ENCODE assay signal across 11 cellular contexts in genomic region chr11:39365809-39366436, GRCh38.
DNase-seq lines count a peak whose midpoint lies in the region; ATAC-seq, FAIRE-seq and TF ChIP-seq lines count a peak whose summit lies in the region.
"Had no signal": no experiment of that assay in that cellular context is flagged by ENCODE, and none has a peak within 500 bp of the region (broad histone marks: within the 10 kb centered on the region; RNA-seq: fewer than 3 reads in every experiment).

No MANE protein-coding gene starts in this region.

- 8 to 16% methylated on average over 2 of the region's 2 CpGs for WGBS in GM23248 (ENCODE audit: low coverage in 1 of 2, low lambda C conversion rate in 2 of 2, missing lambda C conversion rate in 2 of 2), 2 experiments
- 58 to 73% methylated on average over 2 of the region's 2 CpGs for WGBS in pancreas, 2 donors
- 73 to 74% methylated on average over 2 of the region's 2 CpGs for WGBS in upper lobe of left lung, 2 donors

- no peaks in the 10 kb centered on the region for H4K20me1 ChIP-seq in GM23248 (ENCODE audit: insufficient read depth)

- no peak overlapping the region for H2AFZ ChIP-seq in GM23248

- no peaks in the 10 kb centered on the region for H3K36me3 Mint-ChIP-seq in chondrocyte (ENCODE audit: low read depth)
- H3K36me3 Mint-ChIP-seq: naive B cell had no signal

- TF ChIP-seq CTCF in chondrocyte (IDR thresholded peaks at IDR 0.05) (peak; percentile 78), pancreas (IDR thresholded peaks at IDR 0.05) (no peak), upper lobe of left lung (IDR thresholded peaks at IDR 0.05) (no peak)

- no peaks in the 10 kb centered on the region for H3K4me1 ChIP-seq in GM23248 (ENCODE audit: insufficient read depth)
- H3K4me1 ChIP-seq in pancreas, result no peaks in the 10 kb centered on the region
- H3K4me1 ChIP-seq in upper lobe of left lung, result no peaks in the 10 kb centered on the region
- H3K4me1 ChIP-seq: SJCRH30 had no signal

- no peaks in the 10 kb centered on the region for H3F3A ChIP-seq in GM23248 (ENCODE audit: insufficient read depth)

- intact Hi-C loops in pancreas (cut with DNase I), result no loop called here

- in situ Hi-C loops in GM23248 (cut with MboI), result no loop called here

- H3K9me2 ChIP-seq in GM23248 (ENCODE audit: insufficient read depth), result no peaks in the 10 kb centered on the region

- no peak overlapping the region for H3K27ac ChIP-seq in GM23248
- H3K27ac ChIP-seq in pancreas, result no peak overlapping the region
- H3K27ac ChIP-seq in upper lobe of left lung, result no peak overlapping the region
- H3K27ac ChIP-seq: SJCRH30 had no signal

- FAIRE-seq in pancreas (lab: Jason Lieb, UNC) (no peak), GM12891 (lab: Jason Lieb, UNC) (no peak)
- FAIRE-seq: K562 had no signal

- no peaks in the 10 kb centered on the region for H3K9me3 Mint-ChIP-seq in chondrocyte (ENCODE audit: low read depth)
- H3K9me3 Mint-ChIP-seq: naive B cell had no signal

- H3K27ac Mint-ChIP-seq in chondrocyte (ENCODE audit: unreplicated experiment), result no peak overlapping the region
- H3K27ac Mint-ChIP-seq: naive B cell had no signal

- H3K4me3 ChIP-seq in GM23248, result no peak overlapping the region
- H3K4me3 ChIP-seq in pancreas, result no peak overlapping the region
- no peak overlapping the region for H3K4me3 ChIP-seq in upper lobe of left lung
- H3K4me3 ChIP-seq: K562, SJCRH30 had no signal

- H3K79me2 ChIP-seq in GM23248 (ENCODE audit: insufficient read depth), result no peaks in the 10 kb centered on the region

- peak in 3 of 4 donors; percentile 45 to 64 (median 50) for ATAC-seq in pancreas
- ATAC-seq in upper lobe of left lung (ENCODE audit: low FRiP score in 2 of 2), result no peak
- ATAC-seq: esophagus mucosa, K562 had no signal

- H3K9me3 ChIP-seq in GM23248 (ENCODE audit: low read depth) (no peaks in the 10 kb centered on the region), pancreas (no peaks in the 10 kb centered on the region), upper lobe of left lung (no peaks in the 10 kb centered on the region)
- H3K9me3 ChIP-seq: SJCRH30 had no signal

- no peak for TF ChIP-seq EP300 in upper lobe of left lung (IDR thresholded peaks at IDR 0.05)

- H3K9ac ChIP-seq in GM23248, result no peak overlapping the region

- no peaks in the 10 kb centered on the region for H3K27me3 Mint-ChIP-seq in chondrocyte (ENCODE audit: low read depth)
- H3K27me3 Mint-ChIP-seq: naive B cell had no signal

- no peaks in the 10 kb centered on the region for H3K27me3 ChIP-seq in GM23248 (replicated peaks; ENCODE audit: insufficient read depth)
- no peaks in the 10 kb centered on the region for H3K27me3 ChIP-seq in pancreas
- H3K27me3 ChIP-seq in upper lobe of left lung, result no peaks in the 10 kb centered on the region

- TF ChIP-seq POLR2A in GM12891 (IDR thresholded peaks at IDR 0.05; ENCODE audit: low read depth, low read length) (no peak), upper lobe of left lung (IDR thresholded peaks at IDR 0.05) (no peak)

- H3K4me1 Mint-ChIP-seq in chondrocyte (ENCODE audit: low read depth), result peaks cover 3% of the 10 kb centered on the region

- DNase-seq in GM23248 (peak; percentile 35), NCI-H446 treated with DMSO at 0.1 percent for 48 hours (lab: John Stamatoyannopoulos, UW) (peak; percentile 7), chondrocyte (ENCODE audit: low spot score) (no peak), pancreas (no peak), GM12891 (ENCODE audit: insufficient read length, low spot score) (no peak), upper lobe of left lung (no peak), putamen (ENCODE audit: low spot score) (no peak)
- DNase-seq: naive B cell had no signal

- H3K4me3 Mint-ChIP-seq in chondrocyte (ENCODE audit: unreplicated experiment), result no peak overlapping the region
- H3K4me3 Mint-ChIP-seq: naive B cell had no signal

- H3K36me3 ChIP-seq in GM23248 (ENCODE audit: low read depth), result no peaks in the 10 kb centered on the region
- H3K36me3 ChIP-seq in pancreas, result no peaks in the 10 kb centered on the region
- H3K36me3 ChIP-seq in upper lobe of left lung, result no peaks in the 10 kb centered on the region
- H3K36me3 ChIP-seq: SJCRH30 had no signal

- H3K4me2 ChIP-seq in GM23248 (ENCODE audit: unreplicated experiment), result no peak overlapping the region

TF ChIP-seq in GM12891, 5 proteins besides CTCF, POLR2A, EP300 and RAD21:
- TF ChIP-seq POLR2AphosphoS5 (IDR thresholded peaks at IDR 0.05; ENCODE audit: low read depth, low read length) (no peak), POU2F2 (IDR thresholded peaks at IDR 0.05; ENCODE audit: low read depth, low read length) (no peak), TAF1 (IDR thresholded peaks at IDR 0.05; ENCODE audit: low read depth, low read length) (no peak), SPI1 (IDR thresholded peaks at IDR 0.05; ENCODE audit: low read depth, low read length) (no peak), PAX5 (IDR thresholded peaks at IDR 0.05; ENCODE audit: insufficient read depth, low read length, severe bottlenecking) (no peak)

Comparison
In these comparisons a context has a peak if more than half of its experiments do, and no peak if none do; other contexts are left out.
1. DNase-seq: peak in GM23248 (single experiment) and NCI-H446 treated with DMSO at 0.1 percent for 48 hours (single experiment); none in chondrocyte (single experiment), pancreas (0 of 6), GM12891 (single experiment), upper lobe of left lung (0 of 2) and putamen (single experiment).
2. ATAC-seq: peak in pancreas (3 of 4); none in upper lobe of left lung (0 of 2).